In genomic region chr7:101058355-101058754, GRCh38 we compare ENCODE assay signal across 8 cellular contexts. TPM values are rescaled to one million over a fixed set of nuclear protein-coding genes. Genes with fewer than 3 reads are reported as not detected.
DNase-seq lines count a peak whose midpoint lies in the region; ATAC-seq and TF ChIP-seq lines count a peak whose summit lies in the region.

No MANE protein-coding gene starts in this region.

- no peaks in the 10 kb centered on the region for H3K9me3 ChIP-seq in T-helper 17 cell (ENCODE audit: control insufficient read depth, low read length, poor library complexity, severe bottlenecking)

- in situ Hi-C loops in astrocyte of the cerebellum (cut with HindIII; ENCODE audit: low sequenced_read_pairs), result loop anchor here (10.0 kb wide), 2 partner anchors 174 to 216 kb away; partner anchors contain the start of gene UFSP1

- H3K4me1 Mint-ChIP-seq in T-helper 17 cell, result peaks cover 3% of the 10 kb centered on the region
- H3K4me1 Mint-ChIP-seq in stimulated activated naive B cell treated with anti-CD40 and anti-IgM and Interleukin-4, amounts not matched to agents 10 μg/mL and 1 μg/mL and 100 μg/mL, for 72 hours, result peaks cover 3 to 6% of the 10 kb centered on the region in 2 donors

- H3K27me3 Mint-ChIP-seq in T-helper 17 cell, result peaks cover 66% of the 10 kb centered on the region
- H3K27me3 Mint-ChIP-seq in stimulated activated naive B cell treated with anti-CD40 and anti-IgM and Interleukin-4, amounts not matched to agents 10 μg/mL and 1 μg/mL and 100 μg/mL, for 72 hours, result peaks cover 51 to 54% of the 10 kb centered on the region in 2 donors

- no peak for TF ChIP-seq CTCF in astrocyte of the cerebellum (IDR thresholded peaks at IDR 0.05; ENCODE audit: low read depth, low read length, missing control alignments)

- H3K9me3 Mint-ChIP-seq in stimulated activated naive B cell treated with anti-CD40 and anti-IgM and Interleukin-4, amounts not matched to agents 10 μg/mL and 1 μg/mL and 100 μg/mL, for 72 hours, result no peaks in the 10 kb centered on the region

- no peak for ATAC-seq in T-helper 17 cell
- ATAC-seq in GM19023 (IDR thresholded peaks at IDR 0.05; ENCODE audit: unreplicated experiment), result no peak
- ATAC-seq in stimulated activated naive B cell treated with anti-CD40 and anti-IgM and Interleukin-4, amounts not matched to agents 10 μg/mL and 1 μg/mL and 100 μg/mL, for 72 hours (replicated peaks), result no peak

- no peak overlapping the region for H3K27ac Mint-ChIP-seq in T-helper 17 cell
- H3K27ac Mint-ChIP-seq in stimulated activated naive B cell treated with anti-CD40 and anti-IgM and Interleukin-4, amounts not matched to agents 10 μg/mL and 1 μg/mL and 100 μg/mL, for 72 hours, result no peak overlapping the region

- no peak overlapping the region for H3K4me3 ChIP-seq in astrocyte of the cerebellum (ENCODE audit: low read depth, low read length)

- DNase-seq in H4 (ENCODE audit: low spot score) (peak; percentile 31), T-helper 17 cell (peak; percentile 25 to 39 (median 31)), astrocyte of the cerebellum (ENCODE audit: low read depth) (peak; percentile 15), islet precursor cell (peak; percentile 90), NCI-H2107 (lab: John Stamatoyannopoulos, UW) (no peak)
- DNase-seq in stimulated activated CD4-positive, alpha-beta T cell treated with anti-CD3 and anti-CD28 coated beads, Interleukin-4, amount 100 ng/mL, for 1 hour, result peak; percentile 50
- DNase-seq in stimulated activated naive B cell treated with anti-CD40 and anti-IgM and Interleukin-4, amounts not matched to agents 10 μg/mL and 1 μg/mL and 100 μg/mL, for 72 hours, result no peak

- H3K4me3 Mint-ChIP-seq in T-helper 17 cell, result no peak overlapping the region
- H3K4me3 Mint-ChIP-seq in stimulated activated naive B cell treated with anti-CD40 and anti-IgM and Interleukin-4, amounts not matched to agents 10 μg/mL and 1 μg/mL and 100 μg/mL, for 72 hours, result no peak overlapping the region

- peaks cover 2% of the 10 kb centered on the region for H3K36me3 Mint-ChIP-seq in T-helper 17 cell (ENCODE audit: low read depth)
- no peaks in the 10 kb centered on the region for H3K36me3 Mint-ChIP-seq in stimulated activated naive B cell treated with anti-CD40 and anti-IgM and Interleukin-4, amounts not matched to agents 10 μg/mL and 1 μg/mL and 100 μg/mL, for 72 hours

RNA-seq across cellular contexts. Expression of gene TRIM56, which starts 26.9 kb away (rescaled TPM):
- 3.4 and 4.6 TPM in 2 replicates for total RNA-seq in H4 (2014; rRNA removed; shearing (Covaris generic))
- 10 to 100 TPM; 38.4 to 46.6 TPM for total RNA-seq in T-helper 17 cell

RNA-seq across cellular contexts. Expression of gene MUC17, which starts 38.5 kb away (rescaled TPM):
- total RNA-seq in H4 (2014; rRNA removed; shearing (Covaris generic)), result not detected in 2 replicates
- total RNA-seq in T-helper 17 cell, result not detected

Comparison
In these comparisons a context has a peak if more than half of its experiments do, and no peak if none do; other contexts are left out.
1. DNase-seq: peak in H4 (single experiment), T-helper 17 cell (3 of 3), astrocyte of the cerebellum (single experiment), islet precursor cell (single experiment) and stimulated activated CD4-positive, alpha-beta T cell treated with anti-CD3 and anti-CD28 coated beads, Interleukin-4, amount 100 ng/mL, for 1 hour (single experiment); none in NCI-H2107 (single experiment) and stimulated activated naive B cell treated with anti-CD40 and anti-IgM and Interleukin-4, amounts not matched to agents 10 μg/mL and 1 μg/mL and 100 μg/mL, for 72 hours (single experiment).